In genomic region chr16:25021796-25022195, GRCh38 we compare ENCODE assay signal across 6 cellular contexts. TPM values are rescaled to one million over a fixed set of nuclear protein-coding genes. Genes with fewer than 3 reads are reported as not detected.
DNase-seq lines count a peak whose midpoint lies in the region; ATAC-seq and TF ChIP-seq lines count a peak whose summit lies in the region.
"Not testable (repeated sequence)": the region's sequence is repeated elsewhere in the genome, so short reads cannot be mapped to it uniquely, and the experiment has no call there.

No MANE protein-coding gene starts in this region.

- not testable (repeated sequence) for H3K4ac ChIP-seq in H9 (ENCODE audit: low read depth, low read length)

- no CpG with 5 or more reads among the region's 6 CpGs for WGBS in H9 (ENCODE audit: extremely low coverage, insufficient read length, low lambda C conversion rate)

- intact Hi-C loops in activated CD4-positive, alpha-beta memory T cell treated with anti-CD3 and anti-CD28 coated beads for 36 hours (cut with micrococcal nuclease); sciatic nerve (cut with DNase I): not testable (repeated sequence)

- H3K27me3 ChIP-seq in BLaER1; H9 (ENCODE audit: insufficient read depth, low read length): not testable (repeated sequence)

- H2BK15ac ChIP-seq in H9 (ENCODE audit: low read depth, low read length), result not testable (repeated sequence)

- H3K9me3 Mint-ChIP-seq in H9; IgD-negative memory B cell; activated CD4-positive, alpha-beta memory T cell treated with anti-CD3 and anti-CD28 coated beads for 36 hours; stimulated activated memory B cell treated with anti-CD40 and anti-IgM and Interleukin-4, amounts not matched to agents 10 μg/mL and 1 μg/mL and 100 μg/mL, for 72 hours: not testable (repeated sequence)

- H2BK20ac ChIP-seq in H9 (ENCODE audit: low read depth, low read length, poor library complexity, severe bottlenecking), result not testable (repeated sequence)

- not testable (repeated sequence) for H3K18ac ChIP-seq in H9 (ENCODE audit: insufficient read length, low read depth, low read length)

- H3K27me3 Mint-ChIP-seq in H9 (ENCODE audit: low read depth); IgD-negative memory B cell; activated CD4-positive, alpha-beta memory T cell treated with anti-CD3 and anti-CD28 coated beads for 36 hours; stimulated activated memory B cell treated with anti-CD40 and anti-IgM and Interleukin-4, amounts not matched to agents 10 μg/mL and 1 μg/mL and 100 μg/mL, for 72 hours: not testable (repeated sequence)

- not testable (repeated sequence) for TF ChIP-seq CTCF in H9 (conservative IDR thresholded peaks at IDR 0.05)

- peak overlapping the region; percentile 40; the same call in 1 of the 2 replicates for H3K27ac ChIP-seq in BLaER1
- H3K27ac ChIP-seq in H9 (ENCODE audit: insufficient read length, low read depth, low read length), result not testable (repeated sequence)

- peaks cover 65% of the 10 kb centered on the region for H3K4me1 ChIP-seq in BLaER1
- H3K4me1 ChIP-seq in H9 (ENCODE audit: insufficient read depth, low read length), result not testable (repeated sequence)

- not testable (repeated sequence) for H3K9me3 ChIP-seq in BLaER1; H9 (ENCODE audit: control insufficient read depth, low read depth, low read length)

- H2AK5ac ChIP-seq in H9 (ENCODE audit: insufficient read length, low read length), result not testable (repeated sequence)

- not testable (repeated sequence) for H3K14ac ChIP-seq in H9 (ENCODE audit: insufficient read depth, low read length)

- not testable (repeated sequence) for H3K27ac Mint-ChIP-seq in H9
- peak overlapping the region in 2 of 3 donors; percentile 59 to 82 for H3K27ac Mint-ChIP-seq in IgD-negative memory B cell
- peak overlapping the region; percentile 19 for H3K27ac Mint-ChIP-seq in activated CD4-positive, alpha-beta memory T cell treated with anti-CD3 and anti-CD28 coated beads for 36 hours
- peak overlapping the region; percentile 33 for H3K27ac Mint-ChIP-seq in stimulated activated memory B cell treated with anti-CD40 and anti-IgM and Interleukin-4, amounts not matched to agents 10 μg/mL and 1 μg/mL and 100 μg/mL, for 72 hours

- not testable (repeated sequence) for H3K9ac ChIP-seq in BLaER1; H9 (ENCODE audit: extremely low read depth, insufficient read length, low read length)

- H3K4me3 ChIP-seq in BLaER1, result not testable (repeated sequence)

- not testable (repeated sequence) for H3K79me2 ChIP-seq in H9 (ENCODE audit: insufficient read depth, low read length)

- H4K20me1 ChIP-seq in BLaER1; H9 (ENCODE audit: control insufficient read depth, insufficient read depth, insufficient read length): not testable (repeated sequence)

- not testable (repeated sequence) for H3K4me3 Mint-ChIP-seq in H9; activated CD4-positive, alpha-beta memory T cell treated with anti-CD3 and anti-CD28 coated beads for 36 hours; stimulated activated memory B cell treated with anti-CD40 and anti-IgM and Interleukin-4, amounts not matched to agents 10 μg/mL and 1 μg/mL and 100 μg/mL, for 72 hours
- peak overlapping the region in 1 of 4 donors; percentile 10 for H3K4me3 Mint-ChIP-seq in IgD-negative memory B cell

- H4K91ac ChIP-seq in H9 (ENCODE audit: insufficient read length, low read depth, low read length), result not testable (repeated sequence)

- H2AFZ ChIP-seq in H9 (ENCODE audit: low read length), result not testable (repeated sequence)

- not testable (repeated sequence) for H4K8ac ChIP-seq in H9 (replicated peaks; ENCODE audit: insufficient read length, low read depth, low read length)

- not testable (repeated sequence) for H3K23me2 ChIP-seq in H9 (ENCODE audit: insufficient read length, low read depth, low read length, poor library complexity, severe bottlenecking)

- H3K36me3 Mint-ChIP-seq in H9 (ENCODE audit: insufficient read depth in 1 of 3, low read depth in 3 of 3); IgD-negative memory B cell; activated CD4-positive, alpha-beta memory T cell treated with anti-CD3 and anti-CD28 coated beads for 36 hours; stimulated activated memory B cell treated with anti-CD40 and anti-IgM and Interleukin-4, amounts not matched to agents 10 μg/mL and 1 μg/mL and 100 μg/mL, for 72 hours: not testable (repeated sequence)

- not testable (repeated sequence) for H2BK12ac ChIP-seq in H9 (ENCODE audit: insufficient read length, low read depth, low read length)

- not testable (repeated sequence) for H3T11ph ChIP-seq in H9 (ENCODE audit: low read length)

- not testable (repeated sequence) for H3K79me1 ChIP-seq in H9 (ENCODE audit: insufficient read depth, low read depth, low read length, poor library complexity, severe bottlenecking)

- not testable (repeated sequence) for H3K56ac ChIP-seq in H9 (ENCODE audit: insufficient read length, low read depth, low read length)

- peak overlapping the region; percentile 53 for H4K5ac ChIP-seq in H9 (ENCODE audit: insufficient read length, low read depth, low read length)

- H2BK5ac ChIP-seq in H9 (ENCODE audit: insufficient read length, low read length), result not testable (repeated sequence)

- not testable (repeated sequence) for ATAC-seq in sciatic nerve; stimulated activated memory B cell treated with anti-CD40 and anti-IgM and Interleukin-4, amounts not matched to agents 10 μg/mL and 1 μg/mL and 100 μg/mL, for 72 hours

- DNase-seq in H9; activated CD4-positive, alpha-beta memory T cell treated with anti-CD3 and anti-CD28 coated beads for 36 hours: not testable (repeated sequence)
- peak; percentile 28 for DNase-seq in sciatic nerve (ENCODE audit: low spot score)

- H3K23ac ChIP-seq in H9 (ENCODE audit: insufficient read length, low read depth, low read length), result not testable (repeated sequence)

- H3K4me1 Mint-ChIP-seq in H9, result not testable (repeated sequence)
- peaks cover 33 to 35% (median 34%) of the 10 kb centered on the region in 3 donors for H3K4me1 Mint-ChIP-seq in IgD-negative memory B cell
- peaks cover 28% of the 10 kb centered on the region for H3K4me1 Mint-ChIP-seq in activated CD4-positive, alpha-beta memory T cell treated with anti-CD3 and anti-CD28 coated beads for 36 hours (ENCODE audit: low read depth)
- H3K4me1 Mint-ChIP-seq in stimulated activated memory B cell treated with anti-CD40 and anti-IgM and Interleukin-4, amounts not matched to agents 10 μg/mL and 1 μg/mL and 100 μg/mL, for 72 hours, result peaks cover 37% of the 10 kb centered on the region

- CTCF ChIA-PET in activated CD4-positive, alpha-beta memory T cell treated with anti-CD3 and anti-CD28 coated beads for 36 hours (lab: Charles Lee), result interaction anchor here (1.1 kb wide), 1 partner anchor 115 kb away, joined by 3 read pairs; no protein-coding TSS in a partner anchor

- H3K4me2 ChIP-seq in BLaER1, result peak overlapping the region; percentile 50
- not testable (repeated sequence) for H3K4me2 ChIP-seq in H9 (ENCODE audit: insufficient read depth, insufficient read length, low read length)

- H2BK120ac ChIP-seq in H9 (ENCODE audit: low read depth, low read length, poor library complexity, severe bottlenecking), result not testable (repeated sequence)

- H3K36me3 ChIP-seq in BLaER1, result not testable (repeated sequence)

- POLR2A ChIA-PET in activated CD4-positive, alpha-beta memory T cell treated with anti-CD3 and anti-CD28 coated beads for 36 hours (lab: Charles Lee), result not testable (repeated sequence)

RNA-seq across cellular contexts. Expression of gene ARHGAP17, which starts 6.6 kb away (rescaled TPM):
- total RNA-seq in H9 (2021), result 83.4 and 89.7 TPM in 2 replicates
- polyA plus RNA-seq in IgD-negative memory B cell, result 153 TPM
- total RNA-seq in activated CD4-positive, alpha-beta memory T cell treated with anti-CD3 and anti-CD28 coated beads for 36 hours, result 10 to 100 TPM; 50.8 to 57.4 TPM
- 130 TPM for total RNA-seq in sciatic nerve
